1 cellular context compared by ENCODE assay signal in genomic region chr1:27619782-27620438, GRCh38.
A peak's percentile ranks its signal among the peaks of the same experiment; 100 is the strongest.
TF ChIP-seq lines count a peak whose summit lies in the region.
"Not testable (repeated sequence)": the region's sequence is repeated elsewhere in the genome, so short reads cannot be mapped to it uniquely, and the experiment has no call there.

No MANE protein-coding gene starts in this region.

TF ChIP-seq in K562, 482 proteins besides CTCF, POLR2A, EP300 and RAD21:
- peak in 1 of 2 experiments; percentile 57; a peak in 1 of 4 replicates for TF ChIP-seq RCOR1 (IDR thresholded peaks at IDR 0.05; ENCODE audit: borderline replicate concordance in 1 of 2, low read depth in 2 of 2, low read length in 2 of 2)
- TF ChIP-seq RBM25 (IDR thresholded peaks at IDR 0.05; ENCODE audit: low read depth, low read length, severe bottlenecking), result peak; percentile 86
- peak; percentile 76 to 77 for TF ChIP-seq KDM1A (IDR thresholded peaks at IDR 0.05)
- TF ChIP-seq PHF20 (IDR thresholded peaks at IDR 0.05; ENCODE audit: partially characterized antibody), result peak; percentile 23
- TF ChIP-seq ZNF121 (CRISPR knock-in tag; conservative IDR thresholded peaks at IDR 0.05), result peak; percentile 68
- TF ChIP-seq HDAC2 (IDR thresholded peaks at IDR 0.05), result peak; percentile 69; the same call in 1 of the 2 replicates
- TF ChIP-seq SMARCA5 (IDR thresholded peaks at IDR 0.05), result peak; percentile 80; the same call in 1 of the 2 replicates
- TF ChIP-seq ADNP (tag; IDR thresholded peaks at IDR 0.05), result peak; percentile 88
- peak; percentile 82 for TF ChIP-seq CHD4 (IDR thresholded peaks at IDR 0.05; ENCODE audit: insufficient read depth, insufficient replicate concordance, low read depth, low read length, poor library complexity, severe bottlenecking)
- peak; percentile 92 for TF ChIP-seq BCOR (IDR thresholded peaks at IDR 0.05)
- peak; percentile 23; the same call in 1 of the 2 replicates for TF ChIP-seq ATF3 (IDR thresholded peaks at IDR 0.05)
- not testable (repeated sequence) for TF ChIP-seq ATF3 (CRISPR knock-in tag; conservative IDR thresholded peaks at IDR 0.05)
